ENCODE assay signal across 1 cellular context in genomic region chr9:133513214-133514088, GRCh38.
TF ChIP-seq lines count a peak whose summit lies in the region.

No MANE protein-coding gene starts in this region.

TF ChIP-seq in K562, 482 proteins besides CTCF, POLR2A, EP300 and RAD21:
- TF ChIP-seq EGR1 (conservative IDR thresholded peaks at IDR 0.05) (peak; percentile 58), ZNF212 (CRISPR knock-in tag; IDR thresholded peaks at IDR 0.05) (no peak)
